ENCODE assay signal across 31 cellular contexts in genomic region chr3:168730073-168730472, GRCh38.
"Had no signal": no experiment of that assay in that cellular context is flagged by ENCODE, and none has a peak within 500 bp of the region (broad histone marks: within the 10 kb centered on the region; RNA-seq: fewer than 3 reads in every experiment).

No MANE protein-coding gene starts in this region.

- FAIRE-seq: colon, endometrium, endothelial cell of umbilical vein had no signal

- H3K27me3 ChIP-seq: adrenal gland, body of pancreas, esophagus squamous epithelium, gastroesophageal sphincter had no signal

- H3K4me3 Mint-ChIP-seq: activated CD4-positive, alpha-beta T cell treated with anti-CD3 and anti-CD28 coated beads, Interleukin-2, amount 10 ng/mL, durations not matched to agents 7 days and 5 days; activated CD8-positive, alpha-beta T cell treated with anti-CD3 and anti-CD28 coated beads for 36 hours; activated naive CD8-positive, alpha-beta T cell; activated naive CD8-positive, alpha-beta T cell treated with anti-CD3 and anti-CD28 coated beads, Interleukin-2, amount 50 U/mL, for 24 hours; activated T-cell treated with anti-CD3 and anti-CD28 coated beads, Interleukin-2, amount 50 U/mL, for 4 hours; activated T-helper 17 cell treated with anti-CD3 and anti-CD28 coated beads, Interleukin-2, amount 50 U/mL, for 72 hours; effector memory CD8-positive, alpha-beta T cell had no signal

- H3K36me3 Mint-ChIP-seq: activated naive CD8-positive, alpha-beta T cell had no signal

- H3K36me3 ChIP-seq: adrenal gland, esophagus squamous epithelium, gastroesophageal sphincter had no signal

- H3K27ac Mint-ChIP-seq: activated CD4-positive, alpha-beta T cell treated with anti-CD3 and anti-CD28 coated beads, Interleukin-2, amount 10 ng/mL, durations not matched to agents 7 days and 5 days; activated CD8-positive, alpha-beta T cell treated with anti-CD3 and anti-CD28 coated beads for 36 hours; activated naive CD8-positive, alpha-beta T cell; activated naive CD8-positive, alpha-beta T cell treated with anti-CD3 and anti-CD28 coated beads, Interleukin-2, amount 50 U/mL, for 24 hours; activated T-helper 17 cell treated with anti-CD3 and anti-CD28 coated beads, Interleukin-2, amount 50 U/mL, for 72 hours; effector memory CD8-positive, alpha-beta T cell had no signal

- H3K27ac ChIP-seq: adrenal gland, body of pancreas, epithelial cell of prostate, esophagus squamous epithelium, gastroesophageal sphincter had no signal

- H3K4me3 ChIP-seq: adrenal gland, body of pancreas, esophagus squamous epithelium, gastroesophageal sphincter had no signal

- DNase-seq: activated CD4-positive, alpha-beta T cell treated with anti-CD3 and anti-CD28 coated beads for 1 hour; activated CD4-positive, alpha-beta T cell treated with anti-CD3 and anti-CD28 coated beads for 4 hours; activated CD4-positive, alpha-beta T cell treated with anti-CD3 and anti-CD28 coated beads, Interleukin-2, amount 10 ng/mL, durations not matched to agents 7 days and 5 days; activated CD4-positive, alpha-beta T cell treated with anti-CD3 and anti-CD28 coated beads, Interleukin-2, amount 50 U/mL, for 4 hours; activated CD8-positive, alpha-beta memory T cell treated with anti-CD3 and anti-CD28 coated beads for 24 hours; activated CD8-positive, alpha-beta T cell treated with anti-CD3 and anti-CD28 coated beads for 36 hours; activated effector memory CD4-positive, alpha-beta T cell treated with Interleukin-2 at 50 U/mL for 16 hours; activated gamma-delta T cell treated with Interleukin-2 at 50 U/mL for 16 hours; activated naive CD4-positive, alpha-beta T cell treated with anti-CD3 and anti-CD28 coated beads, Interleukin-2, amount 50 U/mL, for 16 hours; activated naive CD4-positive, alpha-beta T cell treated with Interleukin-2 at 50 U/mL for 16 hours; activated naive CD8-positive, alpha-beta T cell treated with anti-CD3 and anti-CD28 coated beads, Interleukin-2, amount 50 U/mL, for 24 hours; activated T-cell treated with anti-CD3 and anti-CD28 coated beads, Interleukin-2, amount 50 U/mL, for 4 hours; adrenal gland; amygdala; aorta; body of pancreas; caudate nucleus; cortex of kidney; dermis blood vessel endothelial cell; effector CD4-positive, alpha-beta T cell; effector memory CD8-positive, alpha-beta T cell; esophagus squamous epithelium; foreskin melanocyte; T-helper 2 cell had no signal

- H3K9me3 ChIP-seq: adrenal gland, body of pancreas, esophagus squamous epithelium had no signal

- H3K4me1 Mint-ChIP-seq: activated CD4-positive, alpha-beta T cell treated with anti-CD3 and anti-CD28 coated beads, Interleukin-2, amount 10 ng/mL, durations not matched to agents 7 days and 5 days; activated naive CD8-positive, alpha-beta T cell treated with anti-CD3 and anti-CD28 coated beads, Interleukin-2, amount 50 U/mL, for 24 hours; activated T-helper 17 cell treated with anti-CD3 and anti-CD28 coated beads, Interleukin-2, amount 50 U/mL, for 72 hours had no signal

- ATAC-seq: activated CD8-positive, alpha-beta T cell treated with anti-CD3 and anti-CD28 coated beads for 36 hours; activated naive CD8-positive, alpha-beta T cell treated with anti-CD3 and anti-CD28 coated beads, Interleukin-2, amount 50 U/mL, for 24 hours; activated T-cell treated with anti-CD3 and anti-CD28 coated beads, Interleukin-2, amount 50 U/mL, for 4 hours; activated T-helper 17 cell treated with anti-CD3 and anti-CD28 coated beads, Interleukin-2, amount 50 U/mL, for 72 hours; body of pancreas; effector memory CD8-positive, alpha-beta T cell; gastroesophageal sphincter had no signal

- H3K4me1 ChIP-seq: adrenal gland, body of pancreas, esophagus squamous epithelium, gastroesophageal sphincter had no signal

- H3K27me3 Mint-ChIP-seq: activated CD4-positive, alpha-beta T cell treated with anti-CD3 and anti-CD28 coated beads, Interleukin-2, amount 10 ng/mL, durations not matched to agents 7 days and 5 days; activated CD8-positive, alpha-beta T cell treated with anti-CD3 and anti-CD28 coated beads for 36 hours; activated naive CD8-positive, alpha-beta T cell; activated naive CD8-positive, alpha-beta T cell treated with anti-CD3 and anti-CD28 coated beads, Interleukin-2, amount 50 U/mL, for 24 hours; activated T-helper 17 cell treated with anti-CD3 and anti-CD28 coated beads, Interleukin-2, amount 50 U/mL, for 72 hours; effector memory CD8-positive, alpha-beta T cell had no signal
